In genomic region chr1:153598309-153599172, GRCh38 we compare ENCODE assay signal across 8 cellular contexts. TPM values are rescaled to one million over a fixed set of nuclear protein-coding genes. Genes with fewer than 3 reads are reported as not detected.
A peak's percentile ranks its signal among the peaks of the same experiment; 100 is the strongest.
DNase-seq lines count a peak whose midpoint lies in the region; ATAC-seq and TF ChIP-seq lines count a peak whose summit lies in the region.

No MANE protein-coding gene starts in this region.

- H3K36me3 ChIP-seq in lower lobe of right lung (no peaks in the 10 kb centered on the region), HAP-1 (replicated peaks) (no peaks in the 10 kb centered on the region)

- H3K4me3 Mint-ChIP-seq in activated T-helper 2 cell treated with anti-CD3 and anti-CD28 coated beads, Interferon-gamma antibody, Interleukin-2, Interleukin-4, amounts not matched to agents 10 μg/mL and 5 μg/mL and 100 μg/mL, durations not matched to agents 14 hours and 24 hours and 36 hours (ENCODE audit: low read depth), result no peak overlapping the region

- H3K36me3 Mint-ChIP-seq in activated T-helper 2 cell treated with anti-CD3 and anti-CD28 coated beads, Interferon-gamma antibody, Interleukin-2, Interleukin-4, amounts not matched to agents 10 μg/mL and 5 μg/mL and 100 μg/mL, durations not matched to agents 14 hours and 24 hours and 36 hours (ENCODE audit: low read depth), result no peaks in the 10 kb centered on the region

- intact Hi-C loops in activated T-helper 2 cell treated with anti-CD3 and anti-CD28 coated beads, Interferon-gamma antibody, Interleukin-2, Interleukin-4, amounts not matched to agents 10 μg/mL and 5 μg/mL and 100 μg/mL, durations not matched to agents 14 hours and 24 hours and 36 hours (cut with micrococcal nuclease), result loop anchor here (2.0 kb wide), 1 partner anchor 66 kb away; no protein-coding TSS in a partner anchor
- intact Hi-C loops in lower lobe of right lung (cut with DNase I), result no loop called here

- peaks cover 21% of the 10 kb centered on the region for H3K4me1 Mint-ChIP-seq in activated T-helper 2 cell treated with anti-CD3 and anti-CD28 coated beads, Interferon-gamma antibody, Interleukin-2, Interleukin-4, amounts not matched to agents 10 μg/mL and 5 μg/mL and 100 μg/mL, durations not matched to agents 14 hours and 24 hours and 36 hours (ENCODE audit: low read depth)

- no peaks in the 10 kb centered on the region for H3K9me3 ChIP-seq in lower lobe of right lung
- H3K9me3 ChIP-seq in HAP-1, result no peaks in the 10 kb centered on the region

- in situ Hi-C loops in HAP-1 (cut with MboI; ENCODE audit: low sequenced_read_pairs), result no loop called here

- peaks cover 7% of the 10 kb centered on the region for H3K4me1 ChIP-seq in lower lobe of right lung
- no peaks in the 10 kb centered on the region for H3K4me1 ChIP-seq in HAP-1

- TF ChIP-seq POLR2A in GM18505 (IDR thresholded peaks at IDR 0.05; ENCODE audit: borderline replicate concordance, extremely low read depth, insufficient read depth, insufficient read length), result peak; percentile 62

- H3K9me3 Mint-ChIP-seq in activated T-helper 2 cell treated with anti-CD3 and anti-CD28 coated beads, Interferon-gamma antibody, Interleukin-2, Interleukin-4, amounts not matched to agents 10 μg/mL and 5 μg/mL and 100 μg/mL, durations not matched to agents 14 hours and 24 hours and 36 hours, result no peaks in the 10 kb centered on the region

- H3K27ac ChIP-seq in lower lobe of right lung, result no peak overlapping the region

- H3K27me3 Mint-ChIP-seq in activated T-helper 2 cell treated with anti-CD3 and anti-CD28 coated beads, Interferon-gamma antibody, Interleukin-2, Interleukin-4, amounts not matched to agents 10 μg/mL and 5 μg/mL and 100 μg/mL, durations not matched to agents 14 hours and 24 hours and 36 hours (ENCODE audit: low read depth), result no peaks in the 10 kb centered on the region

- peak overlapping the region; percentile 23 for H3K27ac Mint-ChIP-seq in activated T-helper 2 cell treated with anti-CD3 and anti-CD28 coated beads, Interferon-gamma antibody, Interleukin-2, Interleukin-4, amounts not matched to agents 10 μg/mL and 5 μg/mL and 100 μg/mL, durations not matched to agents 14 hours and 24 hours and 36 hours

- DNase-seq in AML-193 (lab: John Stamatoyannopoulos, UW), result peak; percentile 59 to 78
- DNase-seq in NCI-H1092 (lab: John Stamatoyannopoulos, UW), result peak; percentile 47
- DNase-seq in activated T-helper 2 cell treated with anti-CD3 and anti-CD28 coated beads, Interferon-gamma antibody, Interleukin-2, Interleukin-4, amounts not matched to agents 10 μg/mL and 5 μg/mL and 100 μg/mL, durations not matched to agents 14 hours and 24 hours and 36 hours (ENCODE audit: low spot score), result no peak
- no peak for DNase-seq in lower lobe of right lung
- no peak for DNase-seq in SW480 (ENCODE audit: low spot score)
- DNase-seq in HAP-1 (ENCODE audit: low spot score in 2 of 2), result no peak

- H3K4me3 ChIP-seq in lower lobe of right lung (no peak overlapping the region), HAP-1 (no peak overlapping the region)

- H3K27me3 ChIP-seq in lower lobe of right lung (ENCODE audit: low read depth) (no peaks in the 10 kb centered on the region), HAP-1 (ENCODE audit: low read depth) (no peaks in the 10 kb centered on the region)

- ATAC-seq in GM18505 (IDR thresholded peaks at IDR 0.05; ENCODE audit: unreplicated experiment) (peak; percentile 92), HG02642 (IDR thresholded peaks at IDR 0.05; ENCODE audit: poor library complexity, unreplicated experiment) (peak; percentile 98), lower lobe of right lung (peak; percentile 26 to 57)

- no peak for TF ChIP-seq CTCF in lower lobe of right lung (IDR thresholded peaks at IDR 0.05)

RNA-seq across cellular contexts. Expression of gene S100A16, which starts 14.4 kb away (rescaled TPM):
- total RNA-seq in activated T-helper 2 cell treated with anti-CD3 and anti-CD28 coated beads, Interferon-gamma antibody, Interleukin-2, Interleukin-4, amounts not matched to agents 10 μg/mL and 5 μg/mL and 100 μg/mL, durations not matched to agents 14 hours and 24 hours and 36 hours, result not detected in 2 replicates
- 52.3 TPM for total RNA-seq in lower lobe of right lung

RNA-seq across cellular contexts. Expression of gene S100A14, which starts 17.6 kb away (rescaled TPM):
- not detected in 2 replicates for total RNA-seq in activated T-helper 2 cell treated with anti-CD3 and anti-CD28 coated beads, Interferon-gamma antibody, Interleukin-2, Interleukin-4, amounts not matched to agents 10 μg/mL and 5 μg/mL and 100 μg/mL, durations not matched to agents 14 hours and 24 hours and 36 hours
- total RNA-seq in lower lobe of right lung, result 138 TPM

RNA-seq across cellular contexts. Expression of gene S100A13, which starts 28.8 kb away (rescaled TPM):
- total RNA-seq in activated T-helper 2 cell treated with anti-CD3 and anti-CD28 coated beads, Interferon-gamma antibody, Interleukin-2, Interleukin-4, amounts not matched to agents 10 μg/mL and 5 μg/mL and 100 μg/mL, durations not matched to agents 14 hours and 24 hours and 36 hours, result 3.9 and 4.0 TPM in 2 replicates
- total RNA-seq in lower lobe of right lung, result 83.0 TPM

RNA-seq across cellular contexts. Expression of gene S100A1, which starts 29.7 kb away (rescaled TPM):
- total RNA-seq in activated T-helper 2 cell treated with anti-CD3 and anti-CD28 coated beads, Interferon-gamma antibody, Interleukin-2, Interleukin-4, amounts not matched to agents 10 μg/mL and 5 μg/mL and 100 μg/mL, durations not matched to agents 14 hours and 24 hours and 36 hours, result not detected in 2 replicates
- 0.71 TPM for total RNA-seq in lower lobe of right lung

RNA-seq across cellular contexts. Expression of gene S100A2, which starts 32.9 kb away (rescaled TPM):
- 0.44 and 0.75 TPM in 2 replicates for total RNA-seq in activated T-helper 2 cell treated with anti-CD3 and anti-CD28 coated beads, Interferon-gamma antibody, Interleukin-2, Interleukin-4, amounts not matched to agents 10 μg/mL and 5 μg/mL and 100 μg/mL, durations not matched to agents 14 hours and 24 hours and 36 hours
- 3.8 TPM for total RNA-seq in lower lobe of right lung

Comparison
In these comparisons a context has a peak if more than half of its experiments do, and no peak if none do; other contexts are left out.
1. DNase-seq: peak in AML-193 (2 of 2) and NCI-H1092 (single experiment); none in activated T-helper 2 cell treated with anti-CD3 and anti-CD28 coated beads, Interferon-gamma antibody, Interleukin-2, Interleukin-4, amounts not matched to agents 10 μg/mL and 5 μg/mL and 100 μg/mL, durations not matched to agents 14 hours and 24 hours and 36 hours (single experiment), lower lobe of right lung (single experiment), SW480 (single experiment) and HAP-1 (0 of 2).
2. ATAC-seq: peak in every context shown above with its lines; median percentile 98 in HG02642; 92 in GM18505; 42 in lower lobe of right lung.
3. RNA of gene S100A16, which starts 14.4 kb away (total RNA-seq): 52.3 TPM in lower lobe of right lung (single experiment); not detected in activated T-helper 2 cell treated with anti-CD3 and anti-CD28 coated beads, Interferon-gamma antibody, Interleukin-2, Interleukin-4, amounts not matched to agents 10 μg/mL and 5 μg/mL and 100 μg/mL, durations not matched to agents 14 hours and 24 hours and 36 hours; every median in the first group is over 10 times any median in the second.
4. RNA of gene S100A14, which starts 17.6 kb away (total RNA-seq): 138 TPM in lower lobe of right lung (single experiment); not detected in activated T-helper 2 cell treated with anti-CD3 and anti-CD28 coated beads, Interferon-gamma antibody, Interleukin-2, Interleukin-4, amounts not matched to agents 10 μg/mL and 5 μg/mL and 100 μg/mL, durations not matched to agents 14 hours and 24 hours and 36 hours; every median in the first group is over 100 times any median in the second.
5. RNA of gene S100A13, which starts 28.8 kb away (total RNA-seq): 83.0 TPM in lower lobe of right lung (single experiment); 3.9 to 4.0 TPM in activated T-helper 2 cell treated with anti-CD3 and anti-CD28 coated beads, Interferon-gamma antibody, Interleukin-2, Interleukin-4, amounts not matched to agents 10 μg/mL and 5 μg/mL and 100 μg/mL, durations not matched to agents 14 hours and 24 hours and 36 hours; every median in the first group is over 10 times any median in the second.